In the genomic region with DNA sequence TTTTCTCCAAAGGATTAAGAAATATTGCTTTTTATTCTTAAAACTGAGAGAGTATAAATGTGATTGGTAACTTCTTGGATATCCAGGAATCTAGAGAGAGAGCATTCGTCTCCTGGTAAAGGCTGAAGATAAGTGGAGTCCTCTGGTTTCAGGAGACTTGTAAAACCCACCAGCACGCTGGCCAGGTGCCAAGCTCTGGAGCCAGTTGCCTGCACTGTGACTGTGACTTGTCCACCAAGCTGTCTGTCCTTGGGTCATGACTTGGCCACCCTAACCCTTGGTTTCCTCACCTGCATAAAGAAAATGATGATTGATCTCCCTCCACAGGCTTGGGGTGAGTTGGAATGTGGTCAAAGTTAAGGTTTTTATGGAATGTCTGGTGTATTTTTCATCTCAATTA, we compare ENCODE assay signal across 21 cellular contexts.
"Had no signal": no experiment of that assay in that cellular context is flagged by ENCODE, and none has a peak within 500 bp of the region (broad histone marks: within the 10 kb centered on the region; RNA-seq: fewer than 3 reads in every experiment).

No MANE protein-coding gene starts in this region.

- H3K36me3 ChIP-seq: brain microvascular endothelial cell, colonic mucosa, neutrophil, pancreas, tibial artery had no signal

- H3K9me3 ChIP-seq: colonic mucosa, neutrophil, pancreas, tibial artery had no signal

- H3K4me3 ChIP-seq: colonic mucosa, pancreas, tibial artery had no signal

- ATAC-seq: activated CD8-positive, alpha-beta T cell treated with anti-CD3 and anti-CD28 coated beads for 36 hours; foreskin keratinocyte; left colon; natural killer cell treated with Interleukin-12 subunit alpha and Interleukin-12 subunit beta and Interleukin-15 and Interleukin-18, amount 100 ng/mL, for 72 hours; pancreas had no signal

- H3K27me3 ChIP-seq: brain microvascular endothelial cell, colonic mucosa, neutrophil, pancreas, tibial artery had no signal

- H3K4me1 ChIP-seq: colonic mucosa, foreskin keratinocyte, pancreas had no signal

- H3K27ac ChIP-seq: brain microvascular endothelial cell, colonic mucosa, foreskin keratinocyte, neutrophil, pancreas, tibial artery had no signal

- DNase-seq: activated B cell treated with CpG ODN at 0.5 μM for 24 hours; activated CD4-positive, alpha-beta T cell treated with anti-CD3 and anti-CD28 coated beads for 48 hours; activated CD8-positive, alpha-beta T cell treated with anti-CD3 and anti-CD28 coated beads for 36 hours; activated naive CD4-positive, alpha-beta T cell treated with anti-CD3 and anti-CD28 coated beads for 36 hours; activated T-cell treated with anti-CD3 and anti-CD28 coated beads, Interleukin-2, amount 50 U/mL, for 24 hours; brain microvascular endothelial cell; colonic mucosa; foreskin keratinocyte; hippocampal formation; left colon; stimulated activated CD4-positive, alpha-beta T cell treated with anti-CD3 and anti-CD28 coated beads, Interleukin-1b, Interleukin-23, amount 100 ng/mL, for 48 hours; stimulated activated CD8-positive, alpha-beta memory T cell treated with anti-CD3 and anti-CD28 coated beads, Interleukin-4, amount 100 ng/mL, for 48 hours; stimulated activated naive CD4-positive, alpha-beta T cell; T-helper 9 cell; tibial artery had no signal

- H3K36me3 Mint-ChIP-seq: mesothelial cell of epicardium; natural killer cell treated with Interleukin-12 subunit alpha and Interleukin-12 subunit beta and Interleukin-15 and Interleukin-18, amount 100 ng/mL, for 72 hours had no signal

- H3K4me3 Mint-ChIP-seq: activated B cell treated with CpG ODN at 0.5 μM for 24 hours; activated CD8-positive, alpha-beta T cell treated with anti-CD3 and anti-CD28 coated beads for 36 hours; activated naive CD4-positive, alpha-beta T cell treated with anti-CD3 and anti-CD28 coated beads for 36 hours; activated T-cell treated with anti-CD3 and anti-CD28 coated beads, Interleukin-2, amount 50 U/mL, for 24 hours; central memory CD8-positive, alpha-beta T cell; mesothelial cell of epicardium; natural killer cell treated with Interleukin-12 subunit alpha and Interleukin-12 subunit beta and Interleukin-15 and Interleukin-18, amount 100 ng/mL, for 72 hours had no signal

- H3K4me1 Mint-ChIP-seq: activated B cell treated with CpG ODN at 0.5 μM for 24 hours; central memory CD8-positive, alpha-beta T cell had no signal

- H3K9me3 Mint-ChIP-seq: activated B cell treated with CpG ODN at 0.5 μM for 24 hours; activated naive CD4-positive, alpha-beta T cell treated with anti-CD3 and anti-CD28 coated beads for 36 hours; activated T-cell treated with anti-CD3 and anti-CD28 coated beads, Interleukin-2, amount 50 U/mL, for 24 hours; central memory CD8-positive, alpha-beta T cell; mesothelial cell of epicardium had no signal

- FAIRE-seq: islet of Langerhans, pancreas had no signal

- H3K27me3 Mint-ChIP-seq: natural killer cell treated with Interleukin-12 subunit alpha and Interleukin-12 subunit beta and Interleukin-15 and Interleukin-18, amount 100 ng/mL, for 72 hours had no signal

- H3K27ac Mint-ChIP-seq: activated B cell treated with CpG ODN at 0.5 μM for 24 hours; activated CD8-positive, alpha-beta T cell treated with anti-CD3 and anti-CD28 coated beads for 36 hours; activated naive CD4-positive, alpha-beta T cell treated with anti-CD3 and anti-CD28 coated beads for 36 hours; activated T-cell treated with anti-CD3 and anti-CD28 coated beads, Interleukin-2, amount 50 U/mL, for 24 hours; mesothelial cell of epicardium; natural killer cell treated with Interleukin-12 subunit alpha and Interleukin-12 subunit beta and Interleukin-15 and Interleukin-18, amount 100 ng/mL, for 72 hours had no signal
